ENCODE assay signal across 3 cellular contexts in genomic region chr10:17141504-17142229, GRCh38.
TF ChIP-seq lines count a peak whose summit lies in the region.

No MANE protein-coding gene starts in this region.

TF ChIP-seq in A549, 52 proteins besides CTCF, POLR2A, EP300 and RAD21:
- TF ChIP-seq ZC3H11A (IDR thresholded peaks at IDR 0.05) (no peak), TFCP2L1 (CRISPR knock-in tag; IDR thresholded peaks at IDR 0.05) (no peak), HDAC2 (IDR thresholded peaks at IDR 0.05) (no peak), MAZ (IDR thresholded peaks at IDR 0.05; ENCODE audit: borderline replicate concordance, low read depth, low read length) (no peak), CBX2 (IDR thresholded peaks at IDR 0.05; ENCODE audit: borderline replicate concordance, low read depth) (no peak), E2F6 (IDR thresholded peaks at IDR 0.05; ENCODE audit: borderline replicate concordance, low read depth) (no peak), KDM5A (IDR thresholded peaks at IDR 0.05) (no peak), ZNF302 (CRISPR knock-in tag; IDR thresholded peaks at IDR 0.05) (no peak), PHF8 (IDR thresholded peaks at IDR 0.05; ENCODE audit: borderline replicate concordance, low read depth) (no peak), CEBPB (IDR thresholded peaks at IDR 0.05) (no peak), HEYL (CRISPR knock-in tag; IDR thresholded peaks at IDR 0.05) (no peak), RFX5 (IDR thresholded peaks at IDR 0.05) (no peak), ZFP36 (IDR thresholded peaks at IDR 0.05; ENCODE audit: borderline replicate concordance, partially characterized antibody) (no peak)

TF ChIP-seq in SK-N-SH, 30 proteins besides CTCF, POLR2A, EP300 and RAD21:
- TF ChIP-seq EZH2phosphoT487 (IDR thresholded peaks at IDR 0.05; ENCODE audit: borderline replicate concordance, low read depth) = no peak
- TF ChIP-seq TAF1 (IDR thresholded peaks at IDR 0.05; ENCODE audit: borderline replicate concordance, low read depth, low read length) = no peak
- no peak for TF ChIP-seq ZBTB33 (IDR thresholded peaks at IDR 0.05; ENCODE audit: borderline replicate concordance, low read depth)
- TF ChIP-seq JUND (IDR thresholded peaks at IDR 0.05) = no peak

TF ChIP-seq in endothelial cell of umbilical vein, 7 proteins besides CTCF, POLR2A, EP300 and RAD21:
- TF ChIP-seq GATA2 (IDR thresholded peaks at IDR 0.05; ENCODE audit: insufficient read depth, insufficient read length, low read depth, low read length) (no peak), MYC (IDR thresholded peaks at IDR 0.05; ENCODE audit: low read depth, low read length) (no peak), JUN (IDR thresholded peaks at IDR 0.05; ENCODE audit: borderline replicate concordance, insufficient read depth, insufficient read length, low read depth) (no peak), EZH2 (IDR thresholded peaks at IDR 0.05; ENCODE audit: borderline replicate concordance, low read depth, low read length, severe bottlenecking) (no peak), FOS (IDR thresholded peaks at IDR 0.05; ENCODE audit: borderline replicate concordance, insufficient read depth, low read length) (no peak), MAX (IDR thresholded peaks at IDR 0.05; ENCODE audit: insufficient read depth, insufficient read length) (no peak), POLR2AphosphoS5 (IDR thresholded peaks at IDR 0.05; ENCODE audit: insufficient read depth, low read depth, low read length) (no peak)
